In genomic region chr1:144979960-144980595, GRCh38 we compare ENCODE assay signal across 7 cellular contexts.
DNase-seq lines count a peak whose midpoint lies in the region; ATAC-seq, FAIRE-seq and TF ChIP-seq lines count a peak whose summit lies in the region.
"Not testable (repeated sequence)": the region's sequence is repeated elsewhere in the genome, so short reads cannot be mapped to it uniquely, and the experiment has no call there.

No MANE protein-coding gene starts in this region.

- H3F3A ChIP-seq in PC-9 (ENCODE audit: insufficient read depth, low read depth) = not testable (repeated sequence)

- FAIRE-seq in D721Med (lab: Jason Lieb, UNC) = peak; percentile 29
- FAIRE-seq in keratinocyte (lab: Jason Lieb, UNC) = peak; percentile 75

- intact Hi-C loops in PC-9 (cut with micrococcal nuclease; ENCODE audit: unreplicated experiment); activated B cell treated with CpG ODN at 0.5 μM for 24 hours (cut with micrococcal nuclease); gastrocnemius medialis (cut with DNase I; ENCODE audit: low total_unique reads): not testable (repeated sequence)

- in situ Hi-C loops in gastrocnemius medialis (cut with MboI; ENCODE audit: low sequenced_read_pairs in 4 of 4) = not testable (repeated sequence)

- not testable (repeated sequence) for H3K9me3 ChIP-seq in PC-9 (ENCODE audit: insufficient read depth, low read depth); keratinocyte (ENCODE audit: control insufficient read depth, low read depth, low read length); gastrocnemius medialis

- not testable (repeated sequence) for H3K9ac ChIP-seq in KMS-11; keratinocyte (ENCODE audit: control insufficient read depth, extremely low read depth, insufficient read depth, low read length)

- not testable (repeated sequence) for H3K79me2 ChIP-seq in KMS-11 (ENCODE audit: insufficient read depth, low read depth); PC-9 (ENCODE audit: low read depth); keratinocyte (ENCODE audit: control insufficient read depth, insufficient read depth, low read length)

- H3K9me2 ChIP-seq in PC-9 (ENCODE audit: insufficient read depth) = not testable (repeated sequence)

- POLR2A ChIA-PET in PC-9 (lab: Charles Lee; ENCODE audit: unreplicated experiment); activated B cell treated with CpG ODN at 0.5 μM for 24 hours (lab: Charles Lee): not testable (repeated sequence)

- not testable (repeated sequence) for H3K4me3 ChIP-seq in KMS-11 (IDR thresholded peaks at IDR 0.05; ENCODE audit: insufficient read depth, low read depth, low read length); PC-9; keratinocyte (ENCODE audit: control insufficient read depth in 2 of 3, extremely low read depth in 1 of 3, insufficient read depth in 2 of 3, low read depth in 1 of 3, low read length in 3 of 3); gastrocnemius medialis

- not testable (repeated sequence) for DNase-seq in D721Med (ENCODE audit: insufficient read length, low spot score); activated B cell treated with CpG ODN at 0.5 μM for 24 hours; keratinocyte (ENCODE audit: low read depth, low spot score); memory B cell (ENCODE audit: low spot score in 2 of 2); gastrocnemius medialis
- DNase-seq in PC-9 = peak in 1 of 2 experiments; percentile 6

- peak overlapping the region; percentile 63; the same call in 1 of the 2 replicates for H3K4me2 ChIP-seq in KMS-11
- peak overlapping the region; percentile 63 for H3K4me2 ChIP-seq in PC-9
- H3K4me2 ChIP-seq in keratinocyte (ENCODE audit: control insufficient read depth, extremely low read depth, insufficient read depth, low read depth, low read length) = not testable (repeated sequence)

- H4K20me1 ChIP-seq in KMS-11 (ENCODE audit: insufficient read depth); PC-9 (ENCODE audit: insufficient read depth); keratinocyte (ENCODE audit: control insufficient read depth, extremely low read depth, insufficient read depth, low read length): not testable (repeated sequence)

- H3K4me1 ChIP-seq in KMS-11 (ENCODE audit: low read depth, poor library complexity, severe bottlenecking) = peaks cover 11% of the 10 kb centered on the region
- not testable (repeated sequence) for H3K4me1 ChIP-seq in PC-9 (replicated peaks; ENCODE audit: insufficient read depth); keratinocyte (ENCODE audit: control insufficient read depth, extremely low read depth, insufficient read depth, low read length); gastrocnemius medialis

- peak overlapping the region; percentile 24; the same call in 1 of the 2 replicates for H3K27ac ChIP-seq in KMS-11
- H3K27ac ChIP-seq in PC-9 = peak overlapping the region; percentile 80
- not testable (repeated sequence) for H3K27ac ChIP-seq in keratinocyte (ENCODE audit: control insufficient read depth, insufficient read depth, low read length); gastrocnemius medialis

- not testable (repeated sequence) for H3K36me3 Mint-ChIP-seq in activated B cell treated with CpG ODN at 0.5 μM for 24 hours (ENCODE audit: low read depth); memory B cell

- dilution Hi-C loops in keratinocyte (cut with MboI; ENCODE audit: extremely low pct_ligation_motif_present, low sequenced_read_pairs) = not testable (repeated sequence)

- H3K27me3 Mint-ChIP-seq in activated B cell treated with CpG ODN at 0.5 μM for 24 hours, memory B cell: not testable (repeated sequence)

- H3K9me1 ChIP-seq in keratinocyte (ENCODE audit: control insufficient read depth, extremely low read depth, insufficient read depth, low read length) = not testable (repeated sequence)

- not testable (repeated sequence) for H2AFZ ChIP-seq in KMS-11 (ENCODE audit: low read depth); PC-9; keratinocyte (ENCODE audit: control insufficient read depth, low read length)

- not testable (repeated sequence) for H3K27me3 ChIP-seq in KMS-11 (ENCODE audit: insufficient read depth, low read depth); PC-9 (ENCODE audit: insufficient read depth, low read depth); keratinocyte (ENCODE audit: control insufficient read depth, extremely low read depth, insufficient read depth, low read length); gastrocnemius medialis

- TF ChIP-seq POLR2A in gastrocnemius medialis (IDR thresholded peaks at IDR 0.05) = not testable (repeated sequence)

- H3K36me3 ChIP-seq in KMS-11 (ENCODE audit: insufficient read depth); PC-9 (ENCODE audit: low read depth); keratinocyte (ENCODE audit: control insufficient read depth in 2 of 2, extremely low read depth in 1 of 2, insufficient read depth in 2 of 2, low read length in 2 of 2); gastrocnemius medialis: not testable (repeated sequence)

- not testable (repeated sequence) for H3K4me1 Mint-ChIP-seq in activated B cell treated with CpG ODN at 0.5 μM for 24 hours, memory B cell

- not testable (repeated sequence) for H3K4me3 Mint-ChIP-seq in activated B cell treated with CpG ODN at 0.5 μM for 24 hours, memory B cell

- ATAC-seq in activated B cell treated with CpG ODN at 0.5 μM for 24 hours (ENCODE audit: low read depth) = peak; percentile 28
- peak; percentile 59 for ATAC-seq in memory B cell (ENCODE audit: low read depth)
- ATAC-seq in gastrocnemius medialis = peak; percentile 33 to 34

- not testable (repeated sequence) for BruUV-seq in PC-9 (replicated peaks; lab: Mats Ljungman, UMichigan)

- not testable (repeated sequence) for H3K27ac Mint-ChIP-seq in activated B cell treated with CpG ODN at 0.5 μM for 24 hours, memory B cell

- H3K9me3 Mint-ChIP-seq in activated B cell treated with CpG ODN at 0.5 μM for 24 hours, memory B cell: not testable (repeated sequence)

- CTCF ChIA-PET in PC-9 (lab: Charles Lee); activated B cell treated with CpG ODN at 0.5 μM for 24 hours (lab: Charles Lee): not testable (repeated sequence)

- TF ChIP-seq CTCF in D721Med (IDR thresholded peaks at IDR 0.05; ENCODE audit: insufficient read depth, missing control alignments); KMS-11 (conservative IDR thresholded peaks at IDR 0.05; ENCODE audit: low read depth, low read length); PC-9 (conservative IDR thresholded peaks at IDR 0.05); activated B cell treated with CpG ODN at 0.5 μM for 24 hours (IDR thresholded peaks at IDR 0.05); keratinocyte (optimal IDR thresholded peaks at IDR 0.05 in 1 of 3, IDR thresholded peaks at IDR 0.05 in 1 of 3, conservative IDR thresholded peaks at IDR 0.05 in 1 of 3; ENCODE audit: extremely low read depth in 1 of 3, insufficient read depth in 2 of 3, low read length in 3 of 3); gastrocnemius medialis (IDR thresholded peaks at IDR 0.05 in 4 of 5, conservative IDR thresholded peaks at IDR 0.05 in 1 of 5): not testable (repeated sequence)
